ENCODE assay signal across 1 cellular context in the genomic region with DNA sequence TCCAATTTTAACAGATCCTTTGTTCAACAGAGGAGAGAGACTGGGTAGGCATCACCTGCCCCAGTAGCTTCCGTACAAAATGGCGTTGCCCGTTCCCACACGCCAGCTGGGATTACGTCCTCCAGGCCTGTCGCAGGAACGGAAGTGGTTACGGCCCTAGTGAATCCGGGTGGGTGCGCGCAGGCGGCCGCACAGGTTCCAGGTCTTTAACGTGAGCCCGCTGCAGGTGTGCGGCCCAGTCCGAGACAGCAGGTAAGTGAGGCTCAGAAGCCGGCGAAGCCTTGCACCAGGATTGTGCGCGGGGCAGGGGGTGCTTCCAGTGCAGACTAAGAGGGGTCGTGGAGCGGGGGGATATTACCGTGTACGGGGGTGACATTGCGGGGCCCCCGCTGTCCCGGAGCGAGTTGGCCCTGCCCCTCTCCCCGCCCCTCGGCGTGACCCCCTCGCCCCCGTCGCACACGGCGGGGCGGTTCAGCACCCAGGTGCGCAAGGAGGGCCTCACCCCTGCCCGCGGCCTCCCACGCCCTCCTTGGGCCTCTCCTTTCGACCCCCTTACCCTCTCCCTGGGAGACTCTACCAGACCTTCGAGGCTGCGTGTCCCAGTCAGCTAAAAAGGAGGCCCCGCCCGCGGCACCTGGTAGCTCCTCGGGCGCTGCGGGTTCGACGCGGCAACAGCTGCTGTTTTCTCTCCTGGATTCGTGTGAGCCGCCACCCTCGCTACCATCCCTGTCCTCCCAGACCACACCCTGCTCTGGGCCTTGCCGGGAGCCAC.
TF ChIP-seq lines count a peak whose summit lies in the region.

A gene with protein sequence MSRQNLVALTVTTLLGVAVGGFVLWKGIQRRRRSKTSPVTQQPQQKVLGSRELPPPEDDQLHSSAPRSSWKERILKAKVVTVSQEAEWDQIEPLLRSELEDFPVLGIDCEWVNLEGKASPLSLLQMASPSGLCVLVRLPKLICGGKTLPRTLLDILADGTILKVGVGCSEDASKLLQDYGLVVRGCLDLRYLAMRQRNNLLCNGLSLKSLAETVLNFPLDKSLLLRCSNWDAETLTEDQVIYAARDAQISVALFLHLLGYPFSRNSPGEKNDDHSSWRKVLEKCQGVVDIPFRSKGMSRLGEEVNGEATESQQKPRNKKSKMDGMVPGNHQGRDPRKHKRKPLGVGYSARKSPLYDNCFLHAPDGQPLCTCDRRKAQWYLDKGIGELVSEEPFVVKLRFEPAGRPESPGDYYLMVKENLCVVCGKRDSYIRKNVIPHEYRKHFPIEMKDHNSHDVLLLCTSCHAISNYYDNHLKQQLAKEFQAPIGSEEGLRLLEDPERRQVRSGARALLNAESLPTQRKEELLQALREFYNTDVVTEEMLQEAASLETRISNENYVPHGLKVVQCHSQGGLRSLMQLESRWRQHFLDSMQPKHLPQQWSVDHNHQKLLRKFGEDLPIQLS (plus strand): TSS at position 159 of the 772 bp plus-strand sequence. CDS start 17,973 bp downstream, outside the sequence.

TF ChIP-seq in HepG2, 621 proteins besides CTCF, POLR2A, EP300 and RAD21 (continued from another document and continues in another):
- TF ChIP-seq ZNF781 (CRISPR knock-in tag; IDR thresholded peaks at IDR 0.05; ENCODE audit: borderline replicate concordance, not compliant biosample characterization) (peak; percentile 11), KMT2B (CRISPR knock-in tag; IDR thresholded peaks at IDR 0.05) (peak; percentile 94), NCOA5 (CRISPR knock-in tag; IDR thresholded peaks at IDR 0.05) (no peak), DMAP1 (CRISPR knock-in tag; IDR thresholded peaks at IDR 0.05) (peak; percentile 86), HNF4G (IDR thresholded peaks at IDR 0.05; ENCODE audit: borderline replicate concordance, low read depth, low read length) (no peak; the same call in 1 of the 2 replicates), HNF4G (CRISPR knock-in tag; IDR thresholded peaks at IDR 0.05; ENCODE audit: borderline replicate concordance, low read depth) (no peak), ZMYM3 (CRISPR knock-in tag; IDR thresholded peaks at IDR 0.05) (peak; percentile 32; the same call in 1 of the 2 replicates), SALL2 (CRISPR knock-in tag; IDR thresholded peaks at IDR 0.05) (peak; percentile 94), FOXM1 (CRISPR knock-in tag; IDR thresholded peaks at IDR 0.05) (0 out of 2 replicates have a peak, but pooled peaks have one; percentile 65), SMAD3 (CRISPR knock-in tag; IDR thresholded peaks at IDR 0.05) (0 out of 2 replicates have a peak, but pooled peaks have one; percentile 54), ATRX (CRISPR knock-in tag; IDR thresholded peaks at IDR 0.05; ENCODE audit: borderline replicate concordance) (no peak), NAIF1 (CRISPR knock-in tag; IDR thresholded peaks at IDR 0.05; ENCODE audit: borderline replicate concordance) (peak; percentile 36; the same call in 1 of the 2 replicates), TEAD2 (CRISPR knock-in tag; IDR thresholded peaks at IDR 0.05) (no peak), ZNF883 (CRISPR knock-in tag; IDR thresholded peaks at IDR 0.05; ENCODE audit: not compliant biosample characterization) (peak; percentile 77), IKZF1 (IDR thresholded peaks at IDR 0.05) (no peak), ATF1 (CRISPR knock-in tag; IDR thresholded peaks at IDR 0.05) (no peak; the same call in 1 of the 2 replicates), ZNF24 (IDR thresholded peaks at IDR 0.05) (no peak; the same call in 1 of the 2 replicates), ZNF136 (CRISPR knock-in tag; IDR thresholded peaks at IDR 0.05; ENCODE audit: low read depth) (0 out of 2 replicates have a peak, but pooled peaks have one; percentile 24), ZNF546 (CRISPR knock-in tag; conservative IDR thresholded peaks at IDR 0.05) (no peak), CENPT (CRISPR knock-in tag; IDR thresholded peaks at IDR 0.05; ENCODE audit: low read depth) (no peak), ZNF382 (CRISPR knock-in tag; IDR thresholded peaks at IDR 0.05; ENCODE audit: borderline replicate concordance) (no peak), PRMT3 (CRISPR knock-in tag; IDR thresholded peaks at IDR 0.05; ENCODE audit: borderline replicate concordance, low read depth) (no peak), NR3C1 (CRISPR knock-in tag; IDR thresholded peaks at IDR 0.05) (no peak; the same call in 1 of the 2 replicates), SALL1 (CRISPR knock-in tag; IDR thresholded peaks at IDR 0.05) (peak; percentile 84), TAF15 (IDR thresholded peaks at IDR 0.05; ENCODE audit: low read depth, low read length, poor library complexity, severe bottlenecking) (no peak), TMF1 (CRISPR knock-in tag; IDR thresholded peaks at IDR 0.05; ENCODE audit: low read depth) (peak; percentile 83), SRF (IDR thresholded peaks at IDR 0.05; ENCODE audit: low read depth, low read length) (0 out of 2 replicates have a peak, but pooled peaks have one; percentile 64), NFE2L2 (IDR thresholded peaks at IDR 0.05; ENCODE audit: low read length) (no peak)
- TF ChIP-seq, protein P1, sequence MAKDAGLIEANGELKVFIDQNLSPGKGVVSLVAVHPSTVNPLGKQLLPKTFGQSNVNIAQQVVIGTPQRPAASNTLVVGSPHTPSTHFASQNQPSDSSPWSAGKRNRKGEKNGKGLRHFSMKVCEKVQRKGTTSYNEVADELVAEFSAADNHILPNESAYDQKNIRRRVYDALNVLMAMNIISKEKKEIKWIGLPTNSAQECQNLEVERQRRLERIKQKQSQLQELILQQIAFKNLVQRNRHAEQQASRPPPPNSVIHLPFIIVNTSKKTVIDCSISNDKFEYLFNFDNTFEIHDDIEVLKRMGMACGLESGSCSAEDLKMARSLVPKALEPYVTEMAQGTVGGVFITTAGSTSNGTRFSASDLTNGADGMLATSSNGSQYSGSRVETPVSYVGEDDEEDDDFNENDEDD (CRISPR knock-in tag; IDR thresholded peaks at IDR 0.05; ENCODE audit: borderline replicate concordance): peak; percentile 34; the same call in 1 of the 2 replicates
- TF ChIP-seq, protein P2, sequence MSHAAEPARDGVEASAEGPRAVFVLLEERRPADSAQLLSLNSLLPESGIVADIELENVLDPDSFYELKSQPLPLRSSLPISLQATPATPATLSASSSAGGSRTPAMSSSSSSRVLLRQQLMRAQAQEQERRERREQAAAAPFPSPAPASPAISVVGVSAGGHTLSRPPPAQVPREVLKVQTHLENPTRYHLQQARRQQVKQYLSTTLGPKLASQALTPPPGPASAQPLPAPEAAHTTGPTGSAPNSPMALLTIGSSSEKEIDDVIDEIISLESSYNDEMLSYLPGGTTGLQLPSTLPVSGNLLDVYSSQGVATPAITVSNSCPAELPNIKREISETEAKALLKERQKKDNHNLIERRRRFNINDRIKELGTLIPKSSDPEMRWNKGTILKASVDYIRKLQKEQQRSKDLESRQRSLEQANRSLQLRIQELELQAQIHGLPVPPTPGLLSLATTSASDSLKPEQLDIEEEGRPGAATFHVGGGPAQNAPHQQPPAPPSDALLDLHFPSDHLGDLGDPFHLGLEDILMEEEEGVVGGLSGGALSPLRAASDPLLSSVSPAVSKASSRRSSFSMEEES (CRISPR knock-in tag; IDR thresholded peaks at IDR 0.05): no peak
- TF ChIP-seq, protein P3, sequence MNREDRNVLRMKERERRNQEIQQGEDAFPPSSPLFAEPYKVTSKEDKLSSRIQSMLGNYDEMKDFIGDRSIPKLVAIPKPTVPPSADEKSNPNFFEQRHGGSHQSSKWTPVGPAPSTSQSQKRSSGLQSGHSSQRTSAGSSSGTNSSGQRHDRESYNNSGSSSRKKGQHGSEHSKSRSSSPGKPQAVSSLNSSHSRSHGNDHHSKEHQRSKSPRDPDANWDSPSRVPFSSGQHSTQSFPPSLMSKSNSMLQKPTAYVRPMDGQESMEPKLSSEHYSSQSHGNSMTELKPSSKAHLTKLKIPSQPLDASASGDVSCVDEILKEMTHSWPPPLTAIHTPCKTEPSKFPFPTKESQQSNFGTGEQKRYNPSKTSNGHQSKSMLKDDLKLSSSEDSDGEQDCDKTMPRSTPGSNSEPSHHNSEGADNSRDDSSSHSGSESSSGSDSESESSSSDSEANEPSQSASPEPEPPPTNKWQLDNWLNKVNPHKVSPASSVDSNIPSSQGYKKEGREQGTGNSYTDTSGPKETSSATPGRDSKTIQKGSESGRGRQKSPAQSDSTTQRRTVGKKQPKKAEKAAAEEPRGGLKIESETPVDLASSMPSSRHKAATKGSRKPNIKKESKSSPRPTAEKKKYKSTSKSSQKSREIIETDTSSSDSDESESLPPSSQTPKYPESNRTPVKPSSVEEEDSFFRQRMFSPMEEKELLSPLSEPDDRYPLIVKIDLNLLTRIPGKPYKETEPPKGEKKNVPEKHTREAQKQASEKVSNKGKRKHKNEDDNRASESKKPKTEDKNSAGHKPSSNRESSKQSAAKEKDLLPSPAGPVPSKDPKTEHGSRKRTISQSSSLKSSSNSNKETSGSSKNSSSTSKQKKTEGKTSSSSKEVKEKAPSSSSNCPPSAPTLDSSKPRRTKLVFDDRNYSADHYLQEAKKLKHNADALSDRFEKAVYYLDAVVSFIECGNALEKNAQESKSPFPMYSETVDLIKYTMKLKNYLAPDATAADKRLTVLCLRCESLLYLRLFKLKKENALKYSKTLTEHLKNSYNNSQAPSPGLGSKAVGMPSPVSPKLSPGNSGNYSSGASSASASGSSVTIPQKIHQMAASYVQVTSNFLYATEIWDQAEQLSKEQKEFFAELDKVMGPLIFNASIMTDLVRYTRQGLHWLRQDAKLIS (CRISPR knock-in tag; IDR thresholded peaks at IDR 0.05): no peak
- TF ChIP-seq, protein P4, sequence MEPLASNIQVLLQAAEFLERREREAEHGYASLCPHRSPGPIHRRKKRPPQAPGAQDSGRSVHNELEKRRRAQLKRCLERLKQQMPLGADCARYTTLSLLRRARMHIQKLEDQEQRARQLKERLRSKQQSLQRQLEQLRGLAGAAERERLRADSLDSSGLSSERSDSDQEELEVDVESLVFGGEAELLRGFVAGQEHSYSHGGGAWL (CRISPR knock-in tag; IDR thresholded peaks at IDR 0.05): no peak
- TF ChIP-seq, protein P5, sequence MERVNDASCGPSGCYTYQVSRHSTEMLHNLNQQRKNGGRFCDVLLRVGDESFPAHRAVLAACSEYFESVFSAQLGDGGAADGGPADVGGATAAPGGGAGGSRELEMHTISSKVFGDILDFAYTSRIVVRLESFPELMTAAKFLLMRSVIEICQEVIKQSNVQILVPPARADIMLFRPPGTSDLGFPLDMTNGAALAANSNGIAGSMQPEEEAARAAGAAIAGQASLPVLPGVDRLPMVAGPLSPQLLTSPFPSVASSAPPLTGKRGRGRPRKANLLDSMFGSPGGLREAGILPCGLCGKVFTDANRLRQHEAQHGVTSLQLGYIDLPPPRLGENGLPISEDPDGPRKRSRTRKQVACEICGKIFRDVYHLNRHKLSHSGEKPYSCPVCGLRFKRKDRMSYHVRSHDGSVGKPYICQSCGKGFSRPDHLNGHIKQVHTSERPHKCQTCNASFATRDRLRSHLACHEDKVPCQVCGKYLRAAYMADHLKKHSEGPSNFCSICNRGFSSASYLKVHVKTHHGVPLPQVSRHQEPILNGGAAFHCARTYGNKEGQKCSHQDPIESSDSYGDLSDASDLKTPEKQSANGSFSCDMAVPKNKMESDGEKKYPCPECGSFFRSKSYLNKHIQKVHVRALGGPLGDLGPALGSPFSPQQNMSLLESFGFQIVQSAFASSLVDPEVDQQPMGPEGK (CRISPR knock-in tag; IDR thresholded peaks at IDR 0.05): peak; percentile 96
- TF ChIP-seq, protein P6, sequence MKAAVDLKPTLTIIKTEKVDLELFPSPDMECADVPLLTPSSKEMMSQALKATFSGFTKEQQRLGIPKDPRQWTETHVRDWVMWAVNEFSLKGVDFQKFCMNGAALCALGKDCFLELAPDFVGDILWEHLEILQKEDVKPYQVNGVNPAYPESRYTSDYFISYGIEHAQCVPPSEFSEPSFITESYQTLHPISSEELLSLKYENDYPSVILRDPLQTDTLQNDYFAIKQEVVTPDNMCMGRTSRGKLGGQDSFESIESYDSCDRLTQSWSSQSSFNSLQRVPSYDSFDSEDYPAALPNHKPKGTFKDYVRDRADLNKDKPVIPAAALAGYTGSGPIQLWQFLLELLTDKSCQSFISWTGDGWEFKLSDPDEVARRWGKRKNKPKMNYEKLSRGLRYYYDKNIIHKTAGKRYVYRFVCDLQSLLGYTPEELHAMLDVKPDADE (CRISPR knock-in tag; IDR thresholded peaks at IDR 0.05): no peak
- TF ChIP-seq, protein P7, sequence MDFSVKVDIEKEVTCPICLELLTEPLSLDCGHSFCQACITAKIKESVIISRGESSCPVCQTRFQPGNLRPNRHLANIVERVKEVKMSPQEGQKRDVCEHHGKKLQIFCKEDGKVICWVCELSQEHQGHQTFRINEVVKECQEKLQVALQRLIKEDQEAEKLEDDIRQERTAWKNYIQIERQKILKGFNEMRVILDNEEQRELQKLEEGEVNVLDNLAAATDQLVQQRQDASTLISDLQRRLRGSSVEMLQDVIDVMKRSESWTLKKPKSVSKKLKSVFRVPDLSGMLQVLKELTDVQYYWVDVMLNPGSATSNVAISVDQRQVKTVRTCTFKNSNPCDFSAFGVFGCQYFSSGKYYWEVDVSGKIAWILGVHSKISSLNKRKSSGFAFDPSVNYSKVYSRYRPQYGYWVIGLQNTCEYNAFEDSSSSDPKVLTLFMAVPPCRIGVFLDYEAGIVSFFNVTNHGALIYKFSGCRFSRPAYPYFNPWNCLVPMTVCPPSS (IDR thresholded peaks at IDR 0.05): no peak
- TF ChIP-seq, protein P8, sequence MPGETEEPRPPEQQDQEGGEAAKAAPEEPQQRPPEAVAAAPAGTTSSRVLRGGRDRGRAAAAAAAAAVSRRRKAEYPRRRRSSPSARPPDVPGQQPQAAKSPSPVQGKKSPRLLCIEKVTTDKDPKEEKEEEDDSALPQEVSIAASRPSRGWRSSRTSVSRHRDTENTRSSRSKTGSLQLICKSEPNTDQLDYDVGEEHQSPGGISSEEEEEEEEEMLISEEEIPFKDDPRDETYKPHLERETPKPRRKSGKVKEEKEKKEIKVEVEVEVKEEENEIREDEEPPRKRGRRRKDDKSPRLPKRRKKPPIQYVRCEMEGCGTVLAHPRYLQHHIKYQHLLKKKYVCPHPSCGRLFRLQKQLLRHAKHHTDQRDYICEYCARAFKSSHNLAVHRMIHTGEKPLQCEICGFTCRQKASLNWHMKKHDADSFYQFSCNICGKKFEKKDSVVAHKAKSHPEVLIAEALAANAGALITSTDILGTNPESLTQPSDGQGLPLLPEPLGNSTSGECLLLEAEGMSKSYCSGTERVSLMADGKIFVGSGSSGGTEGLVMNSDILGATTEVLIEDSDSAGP (CRISPR knock-in tag; IDR thresholded peaks at IDR 0.05; ENCODE audit: borderline replicate concordance): peak; percentile 93
- TF ChIP-seq, protein P9, sequence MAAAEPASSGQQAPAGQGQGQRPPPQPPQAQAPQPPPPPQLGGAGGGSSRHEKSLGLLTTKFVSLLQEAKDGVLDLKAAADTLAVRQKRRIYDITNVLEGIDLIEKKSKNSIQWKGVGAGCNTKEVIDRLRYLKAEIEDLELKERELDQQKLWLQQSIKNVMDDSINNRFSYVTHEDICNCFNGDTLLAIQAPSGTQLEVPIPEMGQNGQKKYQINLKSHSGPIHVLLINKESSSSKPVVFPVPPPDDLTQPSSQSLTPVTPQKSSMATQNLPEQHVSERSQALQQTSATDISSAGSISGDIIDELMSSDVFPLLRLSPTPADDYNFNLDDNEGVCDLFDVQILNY (CRISPR knock-in tag; conservative IDR thresholded peaks at IDR 0.05): no peak
- TF ChIP-seq, protein P10, sequence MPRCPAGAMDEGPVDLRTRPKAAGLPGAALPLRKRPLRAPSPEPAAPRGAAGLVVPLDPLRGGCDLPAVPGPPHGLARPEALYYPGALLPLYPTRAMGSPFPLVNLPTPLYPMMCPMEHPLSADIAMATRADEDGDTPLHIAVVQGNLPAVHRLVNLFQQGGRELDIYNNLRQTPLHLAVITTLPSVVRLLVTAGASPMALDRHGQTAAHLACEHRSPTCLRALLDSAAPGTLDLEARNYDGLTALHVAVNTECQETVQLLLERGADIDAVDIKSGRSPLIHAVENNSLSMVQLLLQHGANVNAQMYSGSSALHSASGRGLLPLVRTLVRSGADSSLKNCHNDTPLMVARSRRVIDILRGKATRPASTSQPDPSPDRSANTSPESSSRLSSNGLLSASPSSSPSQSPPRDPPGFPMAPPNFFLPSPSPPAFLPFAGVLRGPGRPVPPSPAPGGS (CRISPR knock-in tag; IDR thresholded peaks at IDR 0.05): peak; percentile 68
